ENCODE assay signal across 8 cellular contexts in genomic region chr10:97850446-97850845, GRCh38. TPM values are rescaled to one million over a fixed set of nuclear protein-coding genes. Genes with fewer than 3 reads are reported as not detected.
DNase-seq lines count a peak whose midpoint lies in the region; ATAC-seq and TF ChIP-seq lines count a peak whose summit lies in the region.

No MANE protein-coding gene starts in this region.

- DNase-seq in activated CD4-positive, alpha-beta T cell treated with anti-CD3 and anti-CD28 coated beads, Interleukin-2, amount 10 ng/mL, durations not matched to agents 7 days and 5 days = peak; percentile 44
- DNase-seq in activated CD4-positive, alpha-beta T cell treated with anti-CD3 and anti-CD28 coated beads for 48 hours = no peak
- DNase-seq in SW480 (ENCODE audit: low spot score) (peak; percentile 17), epithelial cell of proximal tubule (ENCODE audit: low read depth) (no peak), ACHN (no peak), NCI-H1930 (lab: John Stamatoyannopoulos, UW) (no peak)
- no peak for DNase-seq in stimulated activated effector memory CD8-positive, alpha-beta T cell treated with anti-CD3 and anti-CD28 coated beads, Interleukin-12 subunit alpha, Interleukin-12 subunit beta, amount 100 ng/mL, for 72 hours (ENCODE audit: low spot score in 2 of 2)

- no peak for TF ChIP-seq CTCF in epithelial cell of proximal tubule (conservative IDR thresholded peaks at IDR 0.05; ENCODE audit: low read depth, low read length)

- ATAC-seq in stimulated activated effector memory CD8-positive, alpha-beta T cell treated with anti-CD3 and anti-CD28 coated beads, Interleukin-12 subunit alpha, Interleukin-12 subunit beta, amount 100 ng/mL, for 72 hours = peak; percentile 8
- no peak for ATAC-seq in GM18498 (IDR thresholded peaks at IDR 0.05; ENCODE audit: unreplicated experiment)

- H3K27me3 Mint-ChIP-seq in activated CD4-positive, alpha-beta T cell treated with anti-CD3 and anti-CD28 coated beads, Interleukin-2, amount 10 ng/mL, durations not matched to agents 7 days and 5 days = no peaks in the 10 kb centered on the region

- in situ Hi-C loops in ACHN (cut with HindIII; ENCODE audit: low pct_ligation_motif_present, low pct_unique_long_range_greater_than_20kb, low sequenced_read_pairs) = loop anchor here (25.0 kb wide), 1 partner anchor 88 kb away; the partner anchor contains the start of gene SFRP5

- peaks cover 44% of the 10 kb centered on the region for H3K4me1 Mint-ChIP-seq in activated CD4-positive, alpha-beta T cell treated with anti-CD3 and anti-CD28 coated beads, Interleukin-2, amount 10 ng/mL, durations not matched to agents 7 days and 5 days
- peaks cover 43% of the 10 kb centered on the region for H3K4me1 Mint-ChIP-seq in stimulated activated effector memory CD8-positive, alpha-beta T cell treated with anti-CD3 and anti-CD28 coated beads, Interleukin-12 subunit alpha, Interleukin-12 subunit beta, amount 100 ng/mL, for 72 hours

- H3K4me3 Mint-ChIP-seq in activated CD4-positive, alpha-beta T cell treated with anti-CD3 and anti-CD28 coated beads, Interleukin-2, amount 10 ng/mL, durations not matched to agents 7 days and 5 days = peak overlapping the region; percentile 82
- H3K4me3 Mint-ChIP-seq in stimulated activated effector memory CD8-positive, alpha-beta T cell treated with anti-CD3 and anti-CD28 coated beads, Interleukin-12 subunit alpha, Interleukin-12 subunit beta, amount 100 ng/mL, for 72 hours = peak overlapping the region; percentile 83

- CTCF ChIA-PET in activated CD4-positive, alpha-beta T cell treated with anti-CD3 and anti-CD28 coated beads, Interleukin-2, amount 10 ng/mL, durations not matched to agents 7 days and 5 days (lab: Charles Lee) = interaction anchor here (0.5 to 2.5 kb wide), 4 partner anchors 13 to 45 kb away, joined by 3 to 6 read pairs (median 4); no protein-coding TSS in a partner anchor

- H3K27ac Mint-ChIP-seq in activated CD4-positive, alpha-beta T cell treated with anti-CD3 and anti-CD28 coated beads, Interleukin-2, amount 10 ng/mL, durations not matched to agents 7 days and 5 days = peak overlapping the region; percentile 88
- peak overlapping the region; percentile 50 for H3K27ac Mint-ChIP-seq in stimulated activated effector memory CD8-positive, alpha-beta T cell treated with anti-CD3 and anti-CD28 coated beads, Interleukin-12 subunit alpha, Interleukin-12 subunit beta, amount 100 ng/mL, for 72 hours

- H3K9me3 Mint-ChIP-seq in activated CD4-positive, alpha-beta T cell treated with anti-CD3 and anti-CD28 coated beads, Interleukin-2, amount 10 ng/mL, durations not matched to agents 7 days and 5 days = no peaks in the 10 kb centered on the region
- H3K9me3 Mint-ChIP-seq in stimulated activated effector memory CD8-positive, alpha-beta T cell treated with anti-CD3 and anti-CD28 coated beads, Interleukin-12 subunit alpha, Interleukin-12 subunit beta, amount 100 ng/mL, for 72 hours = no peaks in the 10 kb centered on the region

- POLR2A ChIA-PET in activated CD4-positive, alpha-beta T cell treated with anti-CD3 and anti-CD28 coated beads, Interleukin-2, amount 10 ng/mL, durations not matched to agents 7 days and 5 days (lab: Charles Lee) = no interaction called here

- peaks cover 13% of the 10 kb centered on the region for H3K36me3 Mint-ChIP-seq in activated CD4-positive, alpha-beta T cell treated with anti-CD3 and anti-CD28 coated beads, Interleukin-2, amount 10 ng/mL, durations not matched to agents 7 days and 5 days (ENCODE audit: low read depth)
- H3K36me3 Mint-ChIP-seq in stimulated activated effector memory CD8-positive, alpha-beta T cell treated with anti-CD3 and anti-CD28 coated beads, Interleukin-12 subunit alpha, Interleukin-12 subunit beta, amount 100 ng/mL, for 72 hours = peaks cover 6% of the 10 kb centered on the region

- peak overlapping the region; percentile 63 for H3K4me3 ChIP-seq in epithelial cell of proximal tubule (ENCODE audit: low read depth, low read length)

RNA-seq across cellular contexts. Expression of gene GOLGA7B, which starts 0.8 kb away (rescaled TPM):
- total RNA-seq in activated CD4-positive, alpha-beta T cell treated with anti-CD3 and anti-CD28 coated beads, Interleukin-2, amount 10 ng/mL, durations not matched to agents 7 days and 5 days = 10 to 100 TPM; 12.2 to 12.6 TPM
- 0.12 and 0.43 TPM in 2 replicates for total RNA-seq in epithelial cell of proximal tubule

Comparison
In these comparisons a context has a peak if more than half of its experiments do, and no peak if none do; other contexts are left out.
1. DNase-seq: peak in activated CD4-positive, alpha-beta T cell treated with anti-CD3 and anti-CD28 coated beads, Interleukin-2, amount 10 ng/mL, durations not matched to agents 7 days and 5 days (single experiment) and SW480 (single experiment); none in activated CD4-positive, alpha-beta T cell treated with anti-CD3 and anti-CD28 coated beads for 48 hours (single experiment), epithelial cell of proximal tubule (single experiment), stimulated activated effector memory CD8-positive, alpha-beta T cell treated with anti-CD3 and anti-CD28 coated beads, Interleukin-12 subunit alpha, Interleukin-12 subunit beta, amount 100 ng/mL, for 72 hours (0 of 2), ACHN (single experiment) and NCI-H1930 (0 of 2).